In the genomic region with DNA sequence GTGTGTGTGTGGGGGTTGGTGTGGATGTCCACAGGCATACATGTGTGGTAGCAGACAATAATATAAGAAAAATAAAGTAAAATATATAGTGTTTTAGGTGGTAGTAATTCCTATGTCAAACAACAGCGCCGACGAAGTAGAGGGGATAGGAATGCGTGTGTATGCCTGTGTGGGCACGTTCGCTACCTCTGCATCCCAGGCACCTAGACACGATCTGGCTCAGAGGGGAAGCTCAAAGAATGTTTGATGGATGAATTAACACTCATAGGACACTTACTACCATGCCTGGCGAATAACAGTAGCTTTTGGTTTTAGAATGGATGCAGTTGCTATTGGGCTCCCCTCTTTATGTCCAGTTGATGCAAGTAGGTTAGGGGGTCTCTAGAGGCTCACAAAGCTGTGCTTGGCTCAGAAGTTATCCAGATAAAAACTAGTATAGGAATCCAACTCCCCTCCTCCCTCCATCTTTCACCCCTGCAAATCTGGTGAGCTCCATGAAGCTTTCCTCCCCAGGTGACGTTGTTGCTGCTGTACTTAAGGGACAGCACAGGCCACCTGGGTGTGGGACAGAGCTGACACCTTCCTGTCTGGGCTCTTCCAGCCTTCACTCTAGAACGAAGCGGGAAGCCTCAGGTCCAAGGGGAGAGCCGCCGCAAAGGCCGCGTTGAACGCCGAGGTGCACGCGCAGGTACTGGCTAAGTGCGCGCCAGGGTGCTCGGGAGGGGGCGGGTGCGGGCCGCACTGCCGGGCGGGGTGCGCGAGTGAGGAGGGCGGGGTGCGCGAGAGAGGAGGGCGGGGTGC, we compare ENCODE assay signal across 9 cellular contexts.
DNase-seq lines count a peak whose midpoint lies in the region; ATAC-seq and TF ChIP-seq lines count a peak whose summit lies in the region.
"Had no signal": no experiment of that assay in that cellular context is flagged by ENCODE, and none has a peak within 500 bp of the region (broad histone marks: within the 10 kb centered on the region; RNA-seq: fewer than 3 reads in every experiment).

No MANE protein-coding gene starts in this region.

- DNase-seq in DMS 273 (lab: John Stamatoyannopoulos, UW; ENCODE audit: unreplicated experiment) (peak; percentile 4), DMS 273 treated with DMSO at 0.1 percent for 48 hours (lab: John Stamatoyannopoulos, UW) (no peak), Panc1 (ENCODE audit: low read depth, low spot score) (no peak), cardiac muscle cell (ENCODE audit: low read depth in 1 of 2, low spot score in 1 of 2) (peak; percentile 11 to 51), retina (peak; percentile 63), upper lobe of right lung (peak; percentile 86)
- DNase-seq in activated naive CD4-positive, alpha-beta T cell (lab: John Stamatoyannopoulos, UW), result peak in 3 of 4 experiments; percentile 35 to 84 (median 65)

- peaks cover 3% of the 10 kb centered on the region; the same call in 1 of the 2 replicates for H3K4me1 ChIP-seq in Panc1 (ENCODE audit: control insufficient read depth, insufficient read depth, low read length)
- H3K4me1 ChIP-seq in cardiac muscle cell (ENCODE audit: low read depth), result no peaks in the 10 kb centered on the region
- peaks cover 7% of the 10 kb centered on the region for H3K4me1 ChIP-seq in upper lobe of right lung

- CTCF ChIA-PET in Panc1 (lab: Charles Lee), result interaction anchor here (0.6 to 1.9 kb wide), 2 partner anchors 156 to 413 kb away, joined by 3 to 5 read pairs; no protein-coding TSS in a partner anchor

- H3K4me3 ChIP-seq in Panc1 (ENCODE audit: low read depth in 2 of 2, low read length in 2 of 2), result peak overlapping the region; percentile 40 to 57
- peak overlapping the region; percentile 29 for H3K4me3 ChIP-seq in cardiac muscle cell
- peak overlapping the region; percentile 51 for H3K4me3 ChIP-seq in upper lobe of right lung

- intact Hi-C loops in Panc1 (cut with micrococcal nuclease; ENCODE audit: unreplicated experiment), result no loop called here
- intact Hi-C loops in upper lobe of right lung (cut with DNase I), result no loop called here

- in situ Hi-C loops in Panc1 (cut with HindIII; ENCODE audit: low pct_unique_long_range_greater_than_20kb, low sequenced_read_pairs), result no loop called here

- H3K9me3 ChIP-seq in Panc1 (ENCODE audit: control insufficient read depth, insufficient read depth, low read depth, low read length), result no peaks in the 10 kb centered on the region
- H3K9me3 ChIP-seq in cardiac muscle cell (ENCODE audit: low read depth), result no peaks in the 10 kb centered on the region
- no peaks in the 10 kb centered on the region for H3K9me3 ChIP-seq in upper lobe of right lung

- H3K27me3 ChIP-seq in Panc1 (ENCODE audit: control insufficient read depth, insufficient read depth, low read length) (peaks cover 16% of the 10 kb centered on the region), cardiac muscle cell (peaks cover 61% of the 10 kb centered on the region), upper lobe of right lung (no peaks in the 10 kb centered on the region)

- H3K27ac ChIP-seq in Panc1 (ENCODE audit: low read length) (no peak overlapping the region), cardiac muscle cell (no peak overlapping the region), upper lobe of right lung (peak overlapping the region; percentile 56)
- H3K27ac ChIP-seq: 22Rv1 had no signal

- H3K36me3 ChIP-seq in Panc1 (ENCODE audit: control insufficient read depth, insufficient read depth, low read length), result no peaks in the 10 kb centered on the region
- no peaks in the 10 kb centered on the region for H3K36me3 ChIP-seq in cardiac muscle cell
- no peaks in the 10 kb centered on the region for H3K36me3 ChIP-seq in upper lobe of right lung

- no peak for TF ChIP-seq CTCF in Panc1 (IDR thresholded peaks at IDR 0.05)
- TF ChIP-seq CTCF in cardiac muscle cell (IDR thresholded peaks at IDR 0.05; ENCODE audit: low read depth, low read length), result no peak
- TF ChIP-seq CTCF in upper lobe of right lung (IDR thresholded peaks at IDR 0.05), result no peak

- ATAC-seq in Panc1, result peak; percentile 74
- peak; percentile 86 for ATAC-seq in upper lobe of right lung
- ATAC-seq in GM18858 (IDR thresholded peaks at IDR 0.05; ENCODE audit: unreplicated experiment), result no peak

- POLR2A ChIA-PET in Panc1 (lab: Charles Lee), result interaction anchor here (0.5 kb wide), 1 partner anchor 42 kb away, joined by 19 read pairs; no protein-coding TSS in a partner anchor

- BruUV-seq in Panc1 (replicated peaks; lab: Mats Ljungman, UMichigan), result no TSS peak

Comparison
In these comparisons a context has a peak if more than half of its experiments do, and no peak if none do; other contexts are left out.
1. DNase-seq: peak in DMS 273 (single experiment), activated naive CD4-positive, alpha-beta T cell (3 of 4), cardiac muscle cell (2 of 2), retina (single experiment) and upper lobe of right lung (single experiment); none in DMS 273 treated with DMSO at 0.1 percent for 48 hours (single experiment) and Panc1 (single experiment).
2. Peak in every context shown above with its lines, with median percentiles within 50 percentile points of each other: H3K4me3 ChIP-seq.